ENCODE assay signal across 25 cellular contexts in genomic region chr11:94708176-94708575, GRCh38.
"Had no signal": no experiment of that assay in that cellular context is flagged by ENCODE, and none has a peak within 500 bp of the region (broad histone marks: within the 10 kb centered on the region; RNA-seq: fewer than 3 reads in every experiment).

No MANE protein-coding gene starts in this region.

- H3K27ac ChIP-seq: pancreas, sigmoid colon had no signal

- DNase-seq: activated CD4-positive, alpha-beta T cell treated with anti-CD3 and anti-CD28 coated beads, Interleukin-2, amount 50 U/mL, for 1 hour; activated CD8-positive, alpha-beta T cell treated with anti-CD3 and anti-CD28 coated beads for 36 hours; activated naive CD8-positive, alpha-beta T cell treated with anti-CD3 and anti-CD28 coated beads, Interleukin-2, amount 50 U/mL, for 24 hours; activated T-cell treated with anti-CD3 and anti-CD28 coated beads, Interleukin-2, amount 50 U/mL, for 48 hours; amygdala; effector CD8-positive, alpha-beta T cell; foreskin fibroblast; islet precursor cell; left colon; naive thymus-derived CD8-positive, alpha-beta T cell; nucleus accumbens; pancreas; sigmoid colon; stimulated activated CD4-positive, alpha-beta T cell treated with anti-CD3 and anti-CD28 coated beads, Interleukin-1b, Interleukin-23, amount 100 ng/mL, for 48 hours; stimulated activated CD4-positive, alpha-beta T cell treated with anti-CD3 and anti-CD28 coated beads, Interleukin-4, amount 100 ng/mL, for 4 hours; stimulated activated CD8-positive, alpha-beta memory T cell treated with anti-CD3 and anti-CD28 coated beads, Interleukin-4, amount 100 ng/mL, for 48 hours; stimulated activated naive CD8-positive, alpha-beta T cell treated with anti-CD3 and anti-CD28 coated beads, Interleukin-15, amount 100 ng/mL, for 72 hours; substantia nigra; SW 1271; T1000 had no signal

- H3K4me2 ChIP-seq: smooth muscle cell had no signal

- ATAC-seq: activated CD8-positive, alpha-beta T cell treated with anti-CD3 and anti-CD28 coated beads for 36 hours; activated naive CD8-positive, alpha-beta T cell treated with anti-CD3 and anti-CD28 coated beads, Interleukin-2, amount 50 U/mL, for 24 hours; esophagus mucosa; naive thymus-derived CD8-positive, alpha-beta T cell; stimulated activated memory B cell treated with anti-CD40 and anti-IgM and Interleukin-4, amounts not matched to agents 10 μg/mL and 1 μg/mL and 100 μg/mL, for 72 hours; stimulated activated naive CD8-positive, alpha-beta T cell treated with anti-CD3 and anti-CD28 coated beads, Interleukin-15, amount 100 ng/mL, for 72 hours had no signal

- H3K27me3 ChIP-seq: pancreas, sigmoid colon had no signal

- H3K9me3 ChIP-seq: pancreas, prostate gland, sigmoid colon had no signal

- H3K4me3 ChIP-seq: pancreas, prostate gland, sigmoid colon, smooth muscle cell had no signal

- H3K36me3 ChIP-seq: pancreas, prostate gland, sigmoid colon had no signal

- H3K4me1 ChIP-seq: prostate gland, sigmoid colon had no signal

- FAIRE-seq: endometrium, pancreas had no signal
